Comparison of ENCODE assay signal across 14 cellular contexts in the genomic region with DNA sequence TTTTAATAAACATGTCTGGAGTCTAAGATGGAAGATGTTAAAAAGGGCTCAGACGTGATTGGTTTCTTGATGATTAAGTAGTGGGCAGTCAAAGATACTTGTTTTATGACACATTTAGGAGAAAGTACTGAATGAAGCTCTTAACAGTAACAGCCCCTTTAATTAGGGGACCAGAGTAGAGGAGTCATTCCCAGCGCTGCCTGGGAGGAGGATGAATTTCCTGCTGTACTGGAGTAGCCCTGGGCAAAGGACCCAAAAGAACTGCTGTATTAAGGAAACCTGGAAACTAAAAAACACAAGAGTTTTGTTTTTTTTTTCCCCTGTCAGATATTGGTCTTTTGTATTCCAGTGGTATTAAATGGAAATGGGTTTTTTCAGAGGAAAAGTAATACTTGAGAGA.
DNase-seq lines count a peak whose midpoint lies in the region; ATAC-seq and TF ChIP-seq lines count a peak whose summit lies in the region.
"Had no signal": no experiment of that assay in that cellular context is flagged by ENCODE, and none has a peak within 500 bp of the region (broad histone marks: within the 10 kb centered on the region; RNA-seq: fewer than 3 reads in every experiment).

No MANE protein-coding gene starts in this region.

- peak overlapping the region in 2 of 12 donors; percentile 0 to 19 for H3K27ac ChIP-seq in heart left ventricle
- H3K27ac ChIP-seq: BLaER1 treated with 17β-estradiol and CSF1 and Interleukin-3, amounts not matched to agents 10 nM and 100 nM; HL-60 had no signal

- H3K36me3 ChIP-seq in heart left ventricle (no peaks in the 10 kb centered on the region), HAP-1 (replicated peaks) (no peaks in the 10 kb centered on the region)
- H3K36me3 ChIP-seq: BLaER1 treated with 17β-estradiol and CSF1 and Interleukin-3, amounts not matched to agents 10 nM and 100 nM had no signal

- H3K4me1 ChIP-seq in heart left ventricle (peaks cover 0 to 46% (median 19%) of the 10 kb centered on the region in 12 donors), HAP-1 (no peaks in the 10 kb centered on the region)

- 53 to 71% (median 57%) methylated on average over 2 of the region's 2 CpGs for WGBS in heart left ventricle, 4 donors

- peaks cover 33% of the 10 kb centered on the region for H3K4me1 Mint-ChIP-seq in brain
- H3K4me1 Mint-ChIP-seq in osteocyte (ENCODE audit: unreplicated experiment), result peaks cover 18% of the 10 kb centered on the region
- H3K4me1 Mint-ChIP-seq in effector memory CD8-positive, alpha-beta T cell (ENCODE audit: low read depth in 2 of 2), result peaks cover 5 to 9% of the 10 kb centered on the region in 2 donors
- H3K4me1 Mint-ChIP-seq: CD4-positive, CD25-positive, alpha-beta regulatory T cell had no signal

- H3K4me3 Mint-ChIP-seq in brain, result peak overlapping the region in 1 of 5 experiments; percentile 67
- H3K4me3 Mint-ChIP-seq in osteocyte (ENCODE audit: unreplicated experiment), result no peak overlapping the region
- no peak overlapping the region for H3K4me3 Mint-ChIP-seq in effector memory CD8-positive, alpha-beta T cell
- H3K4me3 Mint-ChIP-seq: CD4-positive, CD25-positive, alpha-beta regulatory T cell had no signal

- H3K27me3 Mint-ChIP-seq in brain (no peaks in the 10 kb centered on the region), osteocyte (ENCODE audit: unreplicated experiment) (no peaks in the 10 kb centered on the region)
- H3K27me3 Mint-ChIP-seq in effector memory CD8-positive, alpha-beta T cell, result no peaks in the 10 kb centered on the region

- H3K9me3 Mint-ChIP-seq in brain (peaks cover 0 to 3% (median 2%) of the 10 kb centered on the region in 5 experiments), osteocyte (ENCODE audit: unreplicated experiment) (no peaks in the 10 kb centered on the region)
- no peaks in the 10 kb centered on the region for H3K9me3 Mint-ChIP-seq in effector memory CD8-positive, alpha-beta T cell

- peak overlapping the region in 4 of 5 experiments; percentile 19 to 69 (median 42) for H3K27ac Mint-ChIP-seq in brain
- peak overlapping the region; percentile 31 for H3K27ac Mint-ChIP-seq in osteocyte (ENCODE audit: unreplicated experiment)
- H3K27ac Mint-ChIP-seq in effector memory CD8-positive, alpha-beta T cell, result no peak overlapping the region
- H3K27ac Mint-ChIP-seq: CD4-positive, CD25-positive, alpha-beta regulatory T cell had no signal

- ATAC-seq in heart left ventricle, result peak in 3 of 4 donors; percentile 33 to 49 (median 34)
- ATAC-seq in effector memory CD8-positive, alpha-beta T cell (replicated peaks), result no peak

- DNase-seq in heart left ventricle, result no peak
- no peak for DNase-seq in cardiac septum (ENCODE audit: low spot score)
- no peak for DNase-seq in osteocyte (ENCODE audit: extremely low spot score, unreplicated experiment)
- no peak for DNase-seq in HAP-1 (ENCODE audit: low spot score in 2 of 2)
- DNase-seq in inferior parietal cortex (ENCODE audit: extremely low spot score), result no peak
- DNase-seq in effector memory CD8-positive, alpha-beta T cell, result no peak
- DNase-seq: ACHN; CD4-positive, CD25-positive, alpha-beta regulatory T cell; DMS53; GF-D8; HCEC 1CT had no signal

- in situ Hi-C loops in HAP-1 (cut with MboI; ENCODE audit: low sequenced_read_pairs), result no loop called here

- H3K4me3 ChIP-seq in heart left ventricle (no peak overlapping the region), HAP-1 (no peak overlapping the region)
- H3K4me3 ChIP-seq: BLaER1 treated with 17β-estradiol and CSF1 and Interleukin-3, amounts not matched to agents 10 nM and 100 nM had no signal

- intact Hi-C loops in heart left ventricle (cut with DNase I) (no loop called here), cardiac septum (cut with DNase I) (no loop called here)

- TF ChIP-seq CTCF in heart left ventricle (IDR thresholded peaks at IDR 0.05), result no peak
- TF ChIP-seq CTCF in brain (conservative IDR thresholded peaks at IDR 0.05), result no peak
- TF ChIP-seq CTCF in osteocyte (IDR thresholded peaks at IDR 0.05), result no peak

- H3K27me3 ChIP-seq in heart left ventricle, result no peaks in the 10 kb centered on the region
- no peaks in the 10 kb centered on the region for H3K27me3 ChIP-seq in HAP-1 (ENCODE audit: low read depth)
- H3K27me3 ChIP-seq: BLaER1 treated with 17β-estradiol and CSF1 and Interleukin-3, amounts not matched to agents 10 nM and 100 nM had no signal

- H3K9me3 ChIP-seq in heart left ventricle (peaks cover 0 to 4% (median 0%) of the 10 kb centered on the region in 12 donors), HAP-1 (no peaks in the 10 kb centered on the region)

- H3K36me3 Mint-ChIP-seq in brain (peaks cover 12% of the 10 kb centered on the region), osteocyte (ENCODE audit: unreplicated experiment) (peaks cover 3% of the 10 kb centered on the region)
- H3K36me3 Mint-ChIP-seq in effector memory CD8-positive, alpha-beta T cell (ENCODE audit: insufficient read depth), result no peaks in the 10 kb centered on the region
- H3K36me3 Mint-ChIP-seq: CD4-positive, CD25-positive, alpha-beta regulatory T cell had no signal

- TF ChIP-seq POLR2A in heart left ventricle (IDR thresholded peaks at IDR 0.05), result no peak

Comparison
In these comparisons a context has a peak if more than half of its experiments do, and no peak if none do; other contexts are left out.
1. H3K27ac Mint-ChIP-seq: peak in brain (4 of 5) and osteocyte (single experiment); none in effector memory CD8-positive, alpha-beta T cell (0 of 2).